ENCODE assay signal across 1 cellular context in the genomic region with DNA sequence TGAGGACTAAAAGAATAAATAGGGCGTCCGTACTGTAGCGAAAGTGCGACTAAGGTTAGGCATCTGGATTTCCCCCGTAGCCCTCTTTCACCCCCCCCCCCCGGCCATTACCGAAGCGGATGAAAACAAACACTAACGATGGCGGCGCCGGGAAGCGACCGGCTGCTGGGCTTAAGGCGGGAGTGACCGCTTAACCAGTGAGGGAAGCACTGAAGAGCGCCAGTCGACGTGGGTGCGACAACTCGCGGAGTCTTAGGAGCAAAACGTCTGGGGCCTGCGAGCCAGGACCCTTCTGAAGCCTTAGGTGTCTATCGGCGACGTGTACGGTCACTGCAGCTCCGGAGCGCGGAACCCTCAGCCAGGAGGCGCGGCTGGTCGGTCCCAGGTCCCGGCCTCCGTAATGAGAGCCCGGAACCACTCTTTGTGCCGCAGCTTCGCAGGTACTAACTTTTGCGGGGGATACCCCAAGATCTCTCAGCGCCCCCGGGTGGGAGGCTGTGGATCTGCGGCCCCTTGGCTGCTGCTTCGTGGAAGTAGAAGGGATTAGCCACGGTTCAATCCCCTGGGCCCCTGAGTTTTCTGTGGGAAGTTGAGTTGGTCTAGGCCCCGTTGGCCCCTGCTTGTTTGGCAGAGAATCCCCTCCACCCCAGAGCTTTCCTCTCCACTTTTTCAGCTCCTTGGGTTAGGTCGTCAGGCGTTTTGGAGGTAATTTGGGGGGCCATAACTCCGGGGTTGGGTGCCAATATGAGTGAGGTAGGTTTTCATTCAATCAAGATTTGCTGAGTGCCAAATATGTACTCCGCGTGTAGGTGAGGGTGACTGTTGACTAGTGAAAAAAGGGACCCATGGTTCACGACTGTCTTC.
TF ChIP-seq lines count a peak whose summit lies in the region.

A gene (plus strand): TSS at position 103 of the 864 bp plus-strand sequence. CDS start 26,739 bp downstream, outside the sequence.

TF ChIP-seq in K562, 482 proteins besides CTCF, POLR2A, EP300 and RAD21 (continued from another document and continues in another):
- TF ChIP-seq, protein P1, sequence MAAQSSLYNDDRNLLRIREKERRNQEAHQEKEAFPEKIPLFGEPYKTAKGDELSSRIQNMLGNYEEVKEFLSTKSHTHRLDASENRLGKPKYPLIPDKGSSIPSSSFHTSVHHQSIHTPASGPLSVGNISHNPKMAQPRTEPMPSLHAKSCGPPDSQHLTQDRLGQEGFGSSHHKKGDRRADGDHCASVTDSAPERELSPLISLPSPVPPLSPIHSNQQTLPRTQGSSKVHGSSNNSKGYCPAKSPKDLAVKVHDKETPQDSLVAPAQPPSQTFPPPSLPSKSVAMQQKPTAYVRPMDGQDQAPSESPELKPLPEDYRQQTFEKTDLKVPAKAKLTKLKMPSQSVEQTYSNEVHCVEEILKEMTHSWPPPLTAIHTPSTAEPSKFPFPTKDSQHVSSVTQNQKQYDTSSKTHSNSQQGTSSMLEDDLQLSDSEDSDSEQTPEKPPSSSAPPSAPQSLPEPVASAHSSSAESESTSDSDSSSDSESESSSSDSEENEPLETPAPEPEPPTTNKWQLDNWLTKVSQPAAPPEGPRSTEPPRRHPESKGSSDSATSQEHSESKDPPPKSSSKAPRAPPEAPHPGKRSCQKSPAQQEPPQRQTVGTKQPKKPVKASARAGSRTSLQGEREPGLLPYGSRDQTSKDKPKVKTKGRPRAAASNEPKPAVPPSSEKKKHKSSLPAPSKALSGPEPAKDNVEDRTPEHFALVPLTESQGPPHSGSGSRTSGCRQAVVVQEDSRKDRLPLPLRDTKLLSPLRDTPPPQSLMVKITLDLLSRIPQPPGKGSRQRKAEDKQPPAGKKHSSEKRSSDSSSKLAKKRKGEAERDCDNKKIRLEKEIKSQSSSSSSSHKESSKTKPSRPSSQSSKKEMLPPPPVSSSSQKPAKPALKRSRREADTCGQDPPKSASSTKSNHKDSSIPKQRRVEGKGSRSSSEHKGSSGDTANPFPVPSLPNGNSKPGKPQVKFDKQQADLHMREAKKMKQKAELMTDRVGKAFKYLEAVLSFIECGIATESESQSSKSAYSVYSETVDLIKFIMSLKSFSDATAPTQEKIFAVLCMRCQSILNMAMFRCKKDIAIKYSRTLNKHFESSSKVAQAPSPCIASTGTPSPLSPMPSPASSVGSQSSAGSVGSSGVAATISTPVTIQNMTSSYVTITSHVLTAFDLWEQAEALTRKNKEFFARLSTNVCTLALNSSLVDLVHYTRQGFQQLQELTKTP (IDR thresholded peaks at IDR 0.05; ENCODE audit: low read depth in 1 of 2, partially characterized antibody in 2 of 2), result no peak
- TF ChIP-seq, protein P2, sequence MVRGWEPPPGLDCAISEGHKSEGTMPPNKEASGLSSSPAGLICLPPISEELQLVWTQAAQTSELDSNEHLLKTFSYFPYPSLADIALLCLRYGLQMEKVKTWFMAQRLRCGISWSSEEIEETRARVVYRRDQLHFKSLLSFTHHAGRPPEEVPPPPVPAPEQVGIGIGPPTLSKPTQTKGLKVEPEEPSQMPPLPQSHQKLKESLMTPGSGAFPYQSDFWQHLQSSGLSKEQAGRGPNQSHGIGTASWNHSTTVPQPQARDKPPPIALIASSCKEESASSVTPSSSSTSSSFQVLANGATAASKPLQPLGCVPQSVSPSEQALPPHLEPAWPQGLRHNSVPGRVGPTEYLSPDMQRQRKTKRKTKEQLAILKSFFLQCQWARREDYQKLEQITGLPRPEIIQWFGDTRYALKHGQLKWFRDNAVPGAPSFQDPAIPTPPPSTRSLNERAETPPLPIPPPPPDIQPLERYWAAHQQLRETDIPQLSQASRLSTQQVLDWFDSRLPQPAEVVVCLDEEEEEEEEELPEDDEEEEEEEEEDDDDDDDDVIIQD (CRISPR knock-in tag; IDR thresholded peaks at IDR 0.05), result no peak
- TF ChIP-seq MTA3 (IDR thresholded peaks at IDR 0.05; ENCODE audit: borderline replicate concordance) (peak; percentile 78; the same call in 1 of the 2 replicates), SMAD4 (CRISPR knock-in tag; conservative IDR thresholded peaks at IDR 0.05) (no peak), YBX1 (IDR thresholded peaks at IDR 0.05) (no peak), ZKSCAN8 (CRISPR knock-in tag; IDR thresholded peaks at IDR 0.05) (no peak), MCM2 (IDR thresholded peaks at IDR 0.05; ENCODE audit: low read depth) (no peak), ZNF282 (CRISPR knock-in tag; IDR thresholded peaks at IDR 0.05) (no peak), HEY1 (CRISPR knock-in tag; IDR thresholded peaks at IDR 0.05; ENCODE audit: borderline replicate concordance) (no peak), SRSF1 (IDR thresholded peaks at IDR 0.05; ENCODE audit: low read depth, low read length) (no peak), RBBP5 (IDR thresholded peaks at IDR 0.05; ENCODE audit: borderline replicate concordance, insufficient read depth, low read length, poor library complexity, severe bottlenecking) (peak; percentile 92), ZC3H8 (IDR thresholded peaks at IDR 0.05) (no peak), FOXM1 (IDR thresholded peaks at IDR 0.05; ENCODE audit: low read depth) (peak; percentile 45; the same call in 1 of the 2 replicates), FOXM1 (CRISPR knock-in tag; IDR thresholded peaks at IDR 0.05; ENCODE audit: low read depth) (no peak; the same call in 1 of the 2 replicates), SNIP1 (IDR thresholded peaks at IDR 0.05; ENCODE audit: low read depth) (no peak), HMG20B (CRISPR knock-in tag; IDR thresholded peaks at IDR 0.05) (no peak), POLR3A (IDR thresholded peaks at IDR 0.05; ENCODE audit: borderline replicate concordance, extremely low read depth, insufficient read depth, insufficient read length) (no peak), ZNF584 (CRISPR knock-in tag; IDR thresholded peaks at IDR 0.05; ENCODE audit: low read depth) (no peak)
- TF ChIP-seq, protein P3, sequence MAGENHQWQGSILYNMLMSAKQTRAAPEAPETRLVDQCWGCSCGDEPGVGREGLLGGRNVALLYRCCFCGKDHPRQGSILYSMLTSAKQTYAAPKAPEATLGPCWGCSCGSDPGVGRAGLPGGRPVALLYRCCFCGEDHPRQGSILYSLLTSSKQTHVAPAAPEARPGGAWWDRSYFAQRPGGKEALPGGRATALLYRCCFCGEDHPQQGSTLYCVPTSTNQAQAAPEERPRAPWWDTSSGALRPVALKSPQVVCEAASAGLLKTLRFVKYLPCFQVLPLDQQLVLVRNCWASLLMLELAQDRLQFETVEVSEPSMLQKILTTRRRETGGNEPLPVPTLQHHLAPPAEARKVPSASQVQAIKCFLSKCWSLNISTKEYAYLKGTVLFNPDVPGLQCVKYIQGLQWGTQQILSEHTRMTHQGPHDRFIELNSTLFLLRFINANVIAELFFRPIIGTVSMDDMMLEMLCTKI (IDR thresholded peaks at IDR 0.05; ENCODE audit: partially characterized antibody), result no peak
- TF ChIP-seq, protein P4, sequence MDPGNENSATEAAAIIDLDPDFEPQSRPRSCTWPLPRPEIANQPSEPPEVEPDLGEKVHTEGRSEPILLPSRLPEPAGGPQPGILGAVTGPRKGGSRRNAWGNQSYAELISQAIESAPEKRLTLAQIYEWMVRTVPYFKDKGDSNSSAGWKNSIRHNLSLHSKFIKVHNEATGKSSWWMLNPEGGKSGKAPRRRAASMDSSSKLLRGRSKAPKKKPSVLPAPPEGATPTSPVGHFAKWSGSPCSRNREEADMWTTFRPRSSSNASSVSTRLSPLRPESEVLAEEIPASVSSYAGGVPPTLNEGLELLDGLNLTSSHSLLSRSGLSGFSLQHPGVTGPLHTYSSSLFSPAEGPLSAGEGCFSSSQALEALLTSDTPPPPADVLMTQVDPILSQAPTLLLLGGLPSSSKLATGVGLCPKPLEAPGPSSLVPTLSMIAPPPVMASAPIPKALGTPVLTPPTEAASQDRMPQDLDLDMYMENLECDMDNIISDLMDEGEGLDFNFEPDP (CRISPR knock-in tag; IDR thresholded peaks at IDR 0.05), result no peak
- TF ChIP-seq, protein P5, sequence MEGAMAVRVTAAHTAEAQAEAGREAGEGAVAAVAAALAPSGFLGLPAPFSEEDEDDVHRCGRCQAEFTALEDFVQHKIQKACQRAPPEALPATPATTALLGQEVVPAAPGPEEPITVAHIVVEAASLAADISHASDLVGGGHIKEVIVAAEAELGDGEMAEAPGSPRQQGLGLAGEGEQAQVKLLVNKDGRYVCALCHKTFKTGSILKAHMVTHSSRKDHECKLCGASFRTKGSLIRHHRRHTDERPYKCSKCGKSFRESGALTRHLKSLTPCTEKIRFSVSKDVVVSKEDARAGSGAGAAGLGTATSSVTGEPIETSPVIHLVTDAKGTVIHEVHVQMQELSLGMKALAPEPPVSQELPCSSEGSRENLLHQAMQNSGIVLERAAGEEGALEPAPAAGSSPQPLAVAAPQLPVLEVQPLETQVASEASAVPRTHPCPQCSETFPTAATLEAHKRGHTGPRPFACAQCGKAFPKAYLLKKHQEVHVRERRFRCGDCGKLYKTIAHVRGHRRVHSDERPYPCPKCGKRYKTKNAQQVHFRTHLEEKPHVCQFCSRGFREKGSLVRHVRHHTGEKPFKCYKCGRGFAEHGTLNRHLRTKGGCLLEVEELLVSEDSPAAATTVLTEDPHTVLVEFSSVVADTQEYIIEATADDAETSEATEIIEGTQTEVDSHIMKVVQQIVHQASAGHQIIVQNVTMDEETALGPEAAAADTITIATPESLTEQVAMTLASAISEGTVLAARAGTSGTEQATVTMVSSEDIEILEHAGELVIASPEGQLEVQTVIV (CRISPR knock-in tag; IDR thresholded peaks at IDR 0.05; ENCODE audit: borderline replicate concordance), result no peak
- TF ChIP-seq, protein P6, sequence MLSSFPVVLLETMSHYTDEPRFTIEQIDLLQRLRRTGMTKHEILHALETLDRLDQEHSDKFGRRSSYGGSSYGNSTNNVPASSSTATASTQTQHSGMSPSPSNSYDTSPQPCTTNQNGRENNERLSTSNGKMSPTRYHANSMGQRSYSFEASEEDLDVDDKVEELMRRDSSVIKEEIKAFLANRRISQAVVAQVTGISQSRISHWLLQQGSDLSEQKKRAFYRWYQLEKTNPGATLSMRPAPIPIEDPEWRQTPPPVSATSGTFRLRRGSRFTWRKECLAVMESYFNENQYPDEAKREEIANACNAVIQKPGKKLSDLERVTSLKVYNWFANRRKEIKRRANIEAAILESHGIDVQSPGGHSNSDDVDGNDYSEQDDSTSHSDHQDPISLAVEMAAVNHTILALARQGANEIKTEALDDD (IDR thresholded peaks at IDR 0.05), result 0 out of 2 replicates have a peak, but pooled peaks have one; percentile 18
- TF ChIP-seq, protein P7, sequence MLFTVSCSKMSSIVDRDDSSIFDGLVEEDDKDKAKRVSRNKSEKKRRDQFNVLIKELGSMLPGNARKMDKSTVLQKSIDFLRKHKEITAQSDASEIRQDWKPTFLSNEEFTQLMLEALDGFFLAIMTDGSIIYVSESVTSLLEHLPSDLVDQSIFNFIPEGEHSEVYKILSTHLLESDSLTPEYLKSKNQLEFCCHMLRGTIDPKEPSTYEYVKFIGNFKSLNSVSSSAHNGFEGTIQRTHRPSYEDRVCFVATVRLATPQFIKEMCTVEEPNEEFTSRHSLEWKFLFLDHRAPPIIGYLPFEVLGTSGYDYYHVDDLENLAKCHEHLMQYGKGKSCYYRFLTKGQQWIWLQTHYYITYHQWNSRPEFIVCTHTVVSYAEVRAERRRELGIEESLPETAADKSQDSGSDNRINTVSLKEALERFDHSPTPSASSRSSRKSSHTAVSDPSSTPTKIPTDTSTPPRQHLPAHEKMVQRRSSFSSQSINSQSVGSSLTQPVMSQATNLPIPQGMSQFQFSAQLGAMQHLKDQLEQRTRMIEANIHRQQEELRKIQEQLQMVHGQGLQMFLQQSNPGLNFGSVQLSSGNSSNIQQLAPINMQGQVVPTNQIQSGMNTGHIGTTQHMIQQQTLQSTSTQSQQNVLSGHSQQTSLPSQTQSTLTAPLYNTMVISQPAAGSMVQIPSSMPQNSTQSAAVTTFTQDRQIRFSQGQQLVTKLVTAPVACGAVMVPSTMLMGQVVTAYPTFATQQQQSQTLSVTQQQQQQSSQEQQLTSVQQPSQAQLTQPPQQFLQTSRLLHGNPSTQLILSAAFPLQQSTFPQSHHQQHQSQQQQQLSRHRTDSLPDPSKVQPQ (CRISPR knock-in tag; IDR thresholded peaks at IDR 0.05; ENCODE audit: borderline replicate concordance), result no peak
- TF ChIP-seq, protein P8, sequence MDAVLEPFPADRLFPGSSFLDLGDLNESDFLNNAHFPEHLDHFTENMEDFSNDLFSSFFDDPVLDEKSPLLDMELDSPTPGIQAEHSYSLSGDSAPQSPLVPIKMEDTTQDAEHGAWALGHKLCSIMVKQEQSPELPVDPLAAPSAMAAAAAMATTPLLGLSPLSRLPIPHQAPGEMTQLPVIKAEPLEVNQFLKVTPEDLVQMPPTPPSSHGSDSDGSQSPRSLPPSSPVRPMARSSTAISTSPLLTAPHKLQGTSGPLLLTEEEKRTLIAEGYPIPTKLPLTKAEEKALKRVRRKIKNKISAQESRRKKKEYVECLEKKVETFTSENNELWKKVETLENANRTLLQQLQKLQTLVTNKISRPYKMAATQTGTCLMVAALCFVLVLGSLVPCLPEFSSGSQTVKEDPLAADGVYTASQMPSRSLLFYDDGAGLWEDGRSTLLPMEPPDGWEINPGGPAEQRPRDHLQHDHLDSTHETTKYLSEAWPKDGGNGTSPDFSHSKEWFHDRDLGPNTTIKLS (IDR thresholded peaks at IDR 0.05; ENCODE audit: borderline replicate concordance, low read depth), result peak; percentile 20; the same call in 1 of the 2 replicates
- TF ChIP-seq, protein P9, sequence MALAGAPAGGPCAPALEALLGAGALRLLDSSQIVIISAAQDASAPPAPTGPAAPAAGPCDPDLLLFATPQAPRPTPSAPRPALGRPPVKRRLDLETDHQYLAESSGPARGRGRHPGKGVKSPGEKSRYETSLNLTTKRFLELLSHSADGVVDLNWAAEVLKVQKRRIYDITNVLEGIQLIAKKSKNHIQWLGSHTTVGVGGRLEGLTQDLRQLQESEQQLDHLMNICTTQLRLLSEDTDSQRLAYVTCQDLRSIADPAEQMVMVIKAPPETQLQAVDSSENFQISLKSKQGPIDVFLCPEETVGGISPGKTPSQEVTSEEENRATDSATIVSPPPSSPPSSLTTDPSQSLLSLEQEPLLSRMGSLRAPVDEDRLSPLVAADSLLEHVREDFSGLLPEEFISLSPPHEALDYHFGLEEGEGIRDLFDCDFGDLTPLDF (CRISPR knock-in tag; IDR thresholded peaks at IDR 0.05), result peak; percentile 28; the same call in 1 of the 2 replicates
- TF ChIP-seq, protein P10, sequence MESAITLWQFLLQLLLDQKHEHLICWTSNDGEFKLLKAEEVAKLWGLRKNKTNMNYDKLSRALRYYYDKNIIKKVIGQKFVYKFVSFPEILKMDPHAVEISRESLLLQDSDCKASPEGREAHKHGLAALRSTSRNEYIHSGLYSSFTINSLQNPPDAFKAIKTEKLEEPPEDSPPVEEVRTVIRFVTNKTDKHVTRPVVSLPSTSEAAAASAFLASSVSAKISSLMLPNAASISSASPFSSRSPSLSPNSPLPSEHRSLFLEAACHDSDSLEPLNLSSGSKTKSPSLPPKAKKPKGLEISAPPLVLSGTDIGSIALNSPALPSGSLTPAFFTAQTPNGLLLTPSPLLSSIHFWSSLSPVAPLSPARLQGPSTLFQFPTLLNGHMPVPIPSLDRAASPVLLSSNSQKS (CRISPR knock-in tag; IDR thresholded peaks at IDR 0.05), result no peak
- TF ChIP-seq, protein P11, sequence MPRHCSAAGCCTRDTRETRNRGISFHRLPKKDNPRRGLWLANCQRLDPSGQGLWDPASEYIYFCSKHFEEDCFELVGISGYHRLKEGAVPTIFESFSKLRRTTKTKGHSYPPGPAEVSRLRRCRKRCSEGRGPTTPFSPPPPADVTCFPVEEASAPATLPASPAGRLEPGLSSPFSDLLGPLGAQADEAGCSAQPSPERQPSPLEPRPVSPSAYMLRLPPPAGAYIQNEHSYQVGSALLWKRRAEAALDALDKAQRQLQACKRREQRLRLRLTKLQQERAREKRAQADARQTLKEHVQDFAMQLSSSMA (CRISPR knock-in tag; IDR thresholded peaks at IDR 0.05), result no peak
